In genomic region chr12:113950873-113951272, GRCh38 we compare ENCODE assay signal across 19 cellular contexts. TPM values are rescaled to one million over a fixed set of nuclear protein-coding genes. Genes with fewer than 3 reads are reported as not detected.
DNase-seq lines count a peak whose midpoint lies in the region; ATAC-seq and TF ChIP-seq lines count a peak whose summit lies in the region.
"Had no signal": no experiment of that assay in that cellular context is flagged by ENCODE, and none has a peak within 500 bp of the region (broad histone marks: within the 10 kb centered on the region; RNA-seq: fewer than 3 reads in every experiment).

No MANE protein-coding gene starts in this region.

- no peak for TF ChIP-seq CTCF in activated CD8-positive, alpha-beta T cell treated with anti-CD3 and anti-CD28 coated beads for 36 hours (IDR thresholded peaks at IDR 0.05)
- TF ChIP-seq CTCF in HEK293 (tag by site-specific recombination; IDR thresholded peaks at IDR 0.05) (no peak), neural crest cell (conservative IDR thresholded peaks at IDR 0.05) (no peak), GM10248 (IDR thresholded peaks at IDR 0.05; ENCODE audit: control extremely low read depth, extremely low read depth, low read depth, missing control alignments) (no peak)

- ATAC-seq in activated CD8-positive, alpha-beta T cell treated with anti-CD3 and anti-CD28 coated beads, Interleukin-2, amount 10 ng/mL, durations not matched to agents 7 days and 5 days = no peak
- no peak for ATAC-seq in activated CD8-positive, alpha-beta T cell treated with anti-CD3 and anti-CD28 coated beads for 36 hours
- no peak for ATAC-seq in HG02981 (IDR thresholded peaks at IDR 0.05; ENCODE audit: unreplicated experiment)
- ATAC-seq: CD8-positive, alpha-beta T cell; GM12878; GM23338 had no signal

- H3K27ac ChIP-seq in HEK293 (ENCODE audit: extremely low read depth, low read depth, low read length) = no peak overlapping the region
- H3K27ac ChIP-seq in SJSA1 = no peak overlapping the region
- H3K27ac ChIP-seq: BLaER1, C4-2B had no signal

- H3K36me3 ChIP-seq in HEK293 (ENCODE audit: control insufficient read depth in 2 of 2, insufficient read depth in 1 of 2, low read length in 2 of 2) = peaks cover 0 to 78% of the 10 kb centered on the region in 2 experiments; a peak in 1 of 3 replicates
- H3K36me3 ChIP-seq in SJSA1 = peaks cover 100% of the 10 kb centered on the region

- H3K4me1 Mint-ChIP-seq in activated CD8-positive, alpha-beta T cell treated with anti-CD3 and anti-CD28 coated beads, Interleukin-2, amount 10 ng/mL, durations not matched to agents 7 days and 5 days (ENCODE audit: low read depth) = peaks cover 5% of the 10 kb centered on the region
- no peaks in the 10 kb centered on the region for H3K4me1 Mint-ChIP-seq in activated CD8-positive, alpha-beta T cell treated with anti-CD3 and anti-CD28 coated beads for 36 hours (ENCODE audit: low read depth)
- no peaks in the 10 kb centered on the region for H3K4me1 Mint-ChIP-seq in neural crest cell
- H3K4me1 Mint-ChIP-seq: B cell; CD4-positive, CD25-positive, alpha-beta regulatory T cell; GM23338 had no signal

- H3K4me1 ChIP-seq in HEK293 (ENCODE audit: control insufficient read depth, insufficient read depth, low read length) (no peaks in the 10 kb centered on the region), SJSA1 (replicated peaks) (no peaks in the 10 kb centered on the region)
- H3K4me1 ChIP-seq: Caco-2, HAP-1 had no signal

- POLR2A ChIA-PET in activated CD8-positive, alpha-beta T cell treated with anti-CD3 and anti-CD28 coated beads, Interleukin-2, amount 10 ng/mL, durations not matched to agents 7 days and 5 days (lab: Charles Lee) = no interaction called here
- POLR2A ChIA-PET in activated CD8-positive, alpha-beta T cell treated with anti-CD3 and anti-CD28 coated beads for 36 hours (lab: Charles Lee) = interaction anchor here (1.0 kb wide), 1 partner anchor 11 kb away, joined by 3 read pairs; no protein-coding TSS in a partner anchor
- POLR2A ChIA-PET in HEK293 (lab: Yijun Ruan, JAX) = no interaction called here
- POLR2A ChIA-PET in GM10248 (lab: Yijun Ruan, JAX) = no interaction called here

- no peak for DNase-seq in activated CD8-positive, alpha-beta T cell treated with anti-CD3 and anti-CD28 coated beads, Interleukin-2, amount 10 ng/mL, durations not matched to agents 7 days and 5 days
- no peak for DNase-seq in activated CD8-positive, alpha-beta T cell treated with anti-CD3 and anti-CD28 coated beads for 36 hours
- DNase-seq in SJSA1 (ENCODE audit: low read depth in 1 of 2, low spot score in 2 of 2) (peak; percentile 69 to 74), neural crest cell (ENCODE audit: low read depth, low spot score) (no peak), NCI-H1436 treated with DMSO at 0.1 percent for 48 hours (lab: John Stamatoyannopoulos, UW) (no peak), GM10248 (ENCODE audit: extremely low spot score) (no peak)
- DNase-seq: Caco-2; CD4-positive, CD25-positive, alpha-beta regulatory T cell; CD8-positive, alpha-beta T cell; DMS153; DND-41 had no signal

- no peak overlapping the region for H3K4me3 Mint-ChIP-seq in activated CD8-positive, alpha-beta T cell treated with anti-CD3 and anti-CD28 coated beads, Interleukin-2, amount 10 ng/mL, durations not matched to agents 7 days and 5 days
- no peak overlapping the region for H3K4me3 Mint-ChIP-seq in activated CD8-positive, alpha-beta T cell treated with anti-CD3 and anti-CD28 coated beads for 36 hours
- H3K4me3 Mint-ChIP-seq in neural crest cell = no peak overlapping the region
- H3K4me3 Mint-ChIP-seq: B cell; CD4-positive, CD25-positive, alpha-beta regulatory T cell; CD8-positive, alpha-beta T cell; GM23338 had no signal

- H3K27me3 ChIP-seq in SJSA1 (replicated peaks) = no peaks in the 10 kb centered on the region
- H3K27me3 ChIP-seq: BLaER1 had no signal

- peak overlapping the region; percentile 17 for H3K27ac Mint-ChIP-seq in activated CD8-positive, alpha-beta T cell treated with anti-CD3 and anti-CD28 coated beads, Interleukin-2, amount 10 ng/mL, durations not matched to agents 7 days and 5 days
- no peak overlapping the region for H3K27ac Mint-ChIP-seq in activated CD8-positive, alpha-beta T cell treated with anti-CD3 and anti-CD28 coated beads for 36 hours
- H3K27ac Mint-ChIP-seq in neural crest cell (ENCODE audit: unreplicated experiment) = peak overlapping the region; percentile 19
- H3K27ac Mint-ChIP-seq: B cell; CD8-positive, alpha-beta T cell; GM23338 had no signal

- no peaks in the 10 kb centered on the region for H3K27me3 Mint-ChIP-seq in activated CD8-positive, alpha-beta T cell treated with anti-CD3 and anti-CD28 coated beads, Interleukin-2, amount 10 ng/mL, durations not matched to agents 7 days and 5 days (ENCODE audit: low read depth)
- no peaks in the 10 kb centered on the region for H3K27me3 Mint-ChIP-seq in activated CD8-positive, alpha-beta T cell treated with anti-CD3 and anti-CD28 coated beads for 36 hours
- H3K27me3 Mint-ChIP-seq in neural crest cell (ENCODE audit: low read depth) = no peaks in the 10 kb centered on the region
- H3K27me3 Mint-ChIP-seq: B cell; CD4-positive, CD25-positive, alpha-beta regulatory T cell had no signal

- no peaks in the 10 kb centered on the region for H3K9me3 Mint-ChIP-seq in activated CD8-positive, alpha-beta T cell treated with anti-CD3 and anti-CD28 coated beads, Interleukin-2, amount 10 ng/mL, durations not matched to agents 7 days and 5 days (ENCODE audit: insufficient read depth)
- H3K9me3 Mint-ChIP-seq in activated CD8-positive, alpha-beta T cell treated with anti-CD3 and anti-CD28 coated beads for 36 hours = no peaks in the 10 kb centered on the region
- H3K9me3 Mint-ChIP-seq in neural crest cell = no peaks in the 10 kb centered on the region
- H3K9me3 Mint-ChIP-seq: CD4-positive, CD25-positive, alpha-beta regulatory T cell; CD8-positive, alpha-beta T cell; GM23338 had no signal

- H3K9me3 ChIP-seq in HEK293 (ENCODE audit: control insufficient read depth, insufficient read depth, low read depth, low read length) (no peaks in the 10 kb centered on the region), SJSA1 (replicated peaks) (no peaks in the 10 kb centered on the region)
- H3K9me3 ChIP-seq: BLaER1, Caco-2, HAP-1 had no signal

- intact Hi-C loops in activated CD8-positive, alpha-beta T cell treated with anti-CD3 and anti-CD28 coated beads for 36 hours (cut with micrococcal nuclease) = no loop called here

- H3K4me3 ChIP-seq in HEK293 (ENCODE audit: low read depth, low read length) (no peak overlapping the region), SJSA1 (no peak overlapping the region)
- H3K4me3 ChIP-seq: BLaER1, GM12878, GM23338, HAP-1 had no signal

- CTCF ChIA-PET in activated CD8-positive, alpha-beta T cell treated with anti-CD3 and anti-CD28 coated beads, Interleukin-2, amount 10 ng/mL, durations not matched to agents 7 days and 5 days (lab: Charles Lee) = interaction anchor here (0.8 kb wide), 1 partner anchor 16 kb away, joined by 3 read pairs; the partner anchor contains the start of gene RBM19
- CTCF ChIA-PET in activated CD8-positive, alpha-beta T cell treated with anti-CD3 and anti-CD28 coated beads for 36 hours (lab: Charles Lee) = no interaction called here
- CTCF ChIA-PET in HEK293 (lab: Yijun Ruan, JAX) (interaction anchor here (0.7 kb wide), 1 partner anchor 110 kb away, joined by 3 read pairs; no protein-coding TSS in a partner anchor), GM10248 (lab: Yijun Ruan, JAX) (interaction anchor here (0.9 to 2.0 kb wide), 2 partner anchors 14 to 29 kb away, joined by 3 to 8 read pairs; no protein-coding TSS in a partner anchor)

- peaks cover 29% of the 10 kb centered on the region for H3K36me3 Mint-ChIP-seq in activated CD8-positive, alpha-beta T cell treated with anti-CD3 and anti-CD28 coated beads, Interleukin-2, amount 10 ng/mL, durations not matched to agents 7 days and 5 days (ENCODE audit: low read depth)
- H3K36me3 Mint-ChIP-seq in activated CD8-positive, alpha-beta T cell treated with anti-CD3 and anti-CD28 coated beads for 36 hours (ENCODE audit: low read depth) = peaks cover 46% of the 10 kb centered on the region
- peaks cover 8% of the 10 kb centered on the region for H3K36me3 Mint-ChIP-seq in neural crest cell (ENCODE audit: low read depth)

TF ChIP-seq in HEK293, 187 proteins besides CTCF, POLR2A, EP300 and RAD21:
- TF ChIP-seq ZNF121 (tag by site-specific recombination; IDR thresholded peaks at IDR 0.05) (0 out of 2 replicates have a peak, but pooled peaks have one; percentile 16), ZNF324 (tag by site-specific recombination; IDR thresholded peaks at IDR 0.05) (no peak), AEBP2 (tag by site-specific recombination; IDR thresholded peaks at IDR 0.05; ENCODE audit: borderline replicate concordance) (no peak)

RNA-seq across cellular contexts. Expression of gene RBM19, which starts 15.3 kb away (rescaled TPM):
- total RNA-seq in activated CD8-positive, alpha-beta T cell treated with anti-CD3 and anti-CD28 coated beads, Interleukin-2, amount 10 ng/mL, durations not matched to agents 7 days and 5 days = 10 to 100 TPM; 29.6 to 33.8 TPM
- total RNA-seq in activated CD8-positive, alpha-beta T cell treated with anti-CD3 and anti-CD28 coated beads for 36 hours = 10 to 100 TPM; 66.9 to 67.7 TPM
- 271 and 433 TPM in 2 replicates for total RNA-seq in SJSA1 (2014; rRNA removed; shearing (Covaris generic))
- total RNA-seq in neural crest cell = 35.3 and 42.6 TPM in 2 replicates

Comparison
In these comparisons a context has a peak if more than half of its experiments do, and no peak if none do; other contexts are left out.
1. DNase-seq: peak in SJSA1 (2 of 2); none in activated CD8-positive, alpha-beta T cell treated with anti-CD3 and anti-CD28 coated beads, Interleukin-2, amount 10 ng/mL, durations not matched to agents 7 days and 5 days (single experiment), activated CD8-positive, alpha-beta T cell treated with anti-CD3 and anti-CD28 coated beads for 36 hours (single experiment), neural crest cell (single experiment), NCI-H1436 treated with DMSO at 0.1 percent for 48 hours (single experiment) and GM10248 (single experiment).